ENCODE assay signal across 1 cellular context in the genomic region with DNA sequence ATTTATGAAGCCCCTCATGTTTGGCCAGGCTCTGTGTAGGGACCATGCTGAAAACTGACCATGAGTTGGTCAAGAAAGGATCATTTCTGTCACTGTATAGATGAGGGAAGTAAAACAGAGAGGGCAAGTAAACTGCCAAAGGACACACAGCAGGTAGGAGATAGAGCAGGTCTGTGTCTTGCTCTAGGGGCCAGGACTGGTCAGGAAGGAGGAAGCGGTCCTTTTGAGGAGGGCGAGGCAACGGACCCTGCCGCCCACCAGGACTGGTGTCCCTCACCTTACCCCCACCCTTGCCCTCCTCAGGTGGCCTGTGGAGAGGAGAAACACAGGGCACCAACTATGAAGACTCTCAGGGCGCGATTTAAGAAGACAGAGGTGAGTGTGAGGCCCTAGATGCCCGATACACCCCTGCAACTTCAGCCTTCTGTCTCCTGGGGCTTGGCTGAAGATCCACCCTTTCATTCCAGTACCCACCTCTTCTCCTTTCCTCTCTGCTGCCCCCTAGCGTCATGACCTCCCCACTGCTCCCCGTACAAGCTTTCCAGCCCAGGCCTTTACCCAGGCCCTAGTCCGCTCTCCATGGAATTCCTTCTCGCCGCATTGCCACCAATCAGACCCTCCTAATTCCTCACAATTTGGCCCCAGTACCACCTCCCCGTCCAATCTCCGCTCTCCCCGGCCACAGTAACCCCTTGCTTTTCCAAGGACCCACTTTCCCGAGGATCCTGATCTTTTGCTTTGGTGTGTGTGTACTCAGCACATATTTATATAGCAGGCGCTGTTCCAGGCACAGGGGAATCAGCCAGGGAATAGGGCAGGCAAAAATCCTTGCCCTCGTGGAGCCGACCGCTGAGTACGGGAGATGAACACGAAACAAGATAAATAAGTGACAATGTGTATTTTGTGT.
TF ChIP-seq lines count a peak whose summit lies in the region.

No MANE protein-coding gene starts in this region.

TF ChIP-seq in GM12878, 131 proteins besides CTCF, POLR2A, EP300 and RAD21 (continued from another document):
- TF ChIP-seq, protein P1, sequence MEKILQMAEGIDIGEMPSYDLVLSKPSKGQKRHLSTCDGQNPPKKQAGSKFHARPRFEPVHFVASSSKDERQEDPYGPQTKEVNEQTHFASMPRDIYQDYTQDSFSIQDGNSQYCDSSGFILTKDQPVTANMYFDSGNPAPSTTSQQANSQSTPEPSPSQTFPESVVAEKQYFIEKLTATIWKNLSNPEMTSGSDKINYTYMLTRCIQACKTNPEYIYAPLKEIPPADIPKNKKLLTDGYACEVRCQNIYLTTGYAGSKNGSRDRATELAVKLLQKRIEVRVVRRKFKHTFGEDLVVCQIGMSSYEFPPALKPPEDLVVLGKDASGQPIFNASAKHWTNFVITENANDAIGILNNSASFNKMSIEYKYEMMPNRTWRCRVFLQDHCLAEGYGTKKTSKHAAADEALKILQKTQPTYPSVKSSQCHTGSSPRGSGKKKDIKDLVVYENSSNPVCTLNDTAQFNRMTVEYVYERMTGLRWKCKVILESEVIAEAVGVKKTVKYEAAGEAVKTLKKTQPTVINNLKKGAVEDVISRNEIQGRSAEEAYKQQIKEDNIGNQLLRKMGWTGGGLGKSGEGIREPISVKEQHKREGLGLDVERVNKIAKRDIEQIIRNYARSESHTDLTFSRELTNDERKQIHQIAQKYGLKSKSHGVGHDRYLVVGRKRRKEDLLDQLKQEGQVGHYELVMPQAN (conservative IDR thresholded peaks at IDR 0.05), result no peak
- TF ChIP-seq, protein P2, sequence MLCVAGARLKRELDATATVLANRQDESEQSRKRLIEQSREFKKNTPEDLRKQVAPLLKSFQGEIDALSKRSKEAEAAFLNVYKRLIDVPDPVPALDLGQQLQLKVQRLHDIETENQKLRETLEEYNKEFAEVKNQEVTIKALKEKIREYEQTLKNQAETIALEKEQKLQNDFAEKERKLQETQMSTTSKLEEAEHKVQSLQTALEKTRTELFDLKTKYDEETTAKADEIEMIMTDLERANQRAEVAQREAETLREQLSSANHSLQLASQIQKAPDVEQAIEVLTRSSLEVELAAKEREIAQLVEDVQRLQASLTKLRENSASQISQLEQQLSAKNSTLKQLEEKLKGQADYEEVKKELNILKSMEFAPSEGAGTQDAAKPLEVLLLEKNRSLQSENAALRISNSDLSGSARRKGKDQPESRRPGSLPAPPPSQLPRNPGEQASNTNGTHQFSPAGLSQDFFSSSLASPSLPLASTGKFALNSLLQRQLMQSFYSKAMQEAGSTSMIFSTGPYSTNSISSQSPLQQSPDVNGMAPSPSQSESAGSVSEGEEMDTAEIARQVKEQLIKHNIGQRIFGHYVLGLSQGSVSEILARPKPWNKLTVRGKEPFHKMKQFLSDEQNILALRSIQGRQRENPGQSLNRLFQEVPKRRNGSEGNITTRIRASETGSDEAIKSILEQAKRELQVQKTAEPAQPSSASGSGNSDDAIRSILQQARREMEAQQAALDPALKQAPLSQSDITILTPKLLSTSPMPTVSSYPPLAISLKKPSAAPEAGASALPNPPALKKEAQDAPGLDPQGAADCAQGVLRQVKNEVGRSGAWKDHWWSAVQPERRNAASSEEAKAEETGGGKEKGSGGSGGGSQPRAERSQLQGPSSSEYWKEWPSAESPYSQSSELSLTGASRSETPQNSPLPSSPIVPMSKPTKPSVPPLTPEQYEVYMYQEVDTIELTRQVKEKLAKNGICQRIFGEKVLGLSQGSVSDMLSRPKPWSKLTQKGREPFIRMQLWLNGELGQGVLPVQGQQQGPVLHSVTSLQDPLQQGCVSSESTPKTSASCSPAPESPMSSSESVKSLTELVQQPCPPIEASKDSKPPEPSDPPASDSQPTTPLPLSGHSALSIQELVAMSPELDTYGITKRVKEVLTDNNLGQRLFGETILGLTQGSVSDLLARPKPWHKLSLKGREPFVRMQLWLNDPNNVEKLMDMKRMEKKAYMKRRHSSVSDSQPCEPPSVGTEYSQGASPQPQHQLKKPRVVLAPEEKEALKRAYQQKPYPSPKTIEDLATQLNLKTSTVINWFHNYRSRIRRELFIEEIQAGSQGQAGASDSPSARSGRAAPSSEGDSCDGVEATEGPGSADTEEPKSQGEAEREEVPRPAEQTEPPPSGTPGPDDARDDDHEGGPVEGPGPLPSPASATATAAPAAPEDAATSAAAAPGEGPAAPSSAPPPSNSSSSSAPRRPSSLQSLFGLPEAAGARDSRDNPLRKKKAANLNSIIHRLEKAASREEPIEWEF (IDR thresholded peaks at IDR 0.05; ENCODE audit: insufficient replicate concordance, low read depth, low read length), result no peak
- TF ChIP-seq HDGF (IDR thresholded peaks at IDR 0.05) (peak; percentile 44; the same call in 1 of the 2 replicates), MXI1 (IDR thresholded peaks at IDR 0.05; ENCODE audit: low read depth, low read length) (no peak), ZSCAN29 (IDR thresholded peaks at IDR 0.05) (no peak), CHD1 (IDR thresholded peaks at IDR 0.05; ENCODE audit: low read depth, low read length) (no peak), HDAC2 (IDR thresholded peaks at IDR 0.05) (no peak), SRF (IDR thresholded peaks at IDR 0.05; ENCODE audit: low read depth in 2 of 2, low read length in 2 of 2) (no peak), KDM1A (IDR thresholded peaks at IDR 0.05; ENCODE audit: borderline replicate concordance) (no peak), LARP7 (IDR thresholded peaks at IDR 0.05) (0 out of 2 replicates have a peak, but pooled peaks have one; percentile 26), CBX5 (IDR thresholded peaks at IDR 0.05; ENCODE audit: low read depth) (no peak), SP1 (IDR thresholded peaks at IDR 0.05; ENCODE audit: low read depth, low read length) (peak; percentile 13), STAT1 (conservative IDR thresholded peaks at IDR 0.05) (no peak), PML (IDR thresholded peaks at IDR 0.05; ENCODE audit: low read length) (no peak), ZNF274 (IDR thresholded peaks at IDR 0.05; ENCODE audit: insufficient read depth, insufficient read length) (no peak), IKZF1 (conservative IDR thresholded peaks at IDR 0.05) (peak; percentile 29; the same call in 1 of the 2 replicates), ZNF217 (IDR thresholded peaks at IDR 0.05) (peak; percentile 59; the same call in 1 of the 2 replicates), MTA2 (IDR thresholded peaks at IDR 0.05; ENCODE audit: low read depth) (no peak), PAX8 (IDR thresholded peaks at IDR 0.05) (no peak), CBX3 (IDR thresholded peaks at IDR 0.05; ENCODE audit: borderline replicate concordance, low read depth) (no peak), ZNF24 (IDR thresholded peaks at IDR 0.05) (no peak), RAD51 (IDR thresholded peaks at IDR 0.05) (no peak), FOXM1 (IDR thresholded peaks at IDR 0.05; ENCODE audit: low read depth, low read length) (no peak), JUND (IDR thresholded peaks at IDR 0.05; ENCODE audit: low read depth, low read length) (no peak), ZBED1 (IDR thresholded peaks at IDR 0.05; ENCODE audit: borderline replicate concordance) (no peak)
- TF ChIP-seq, protein P3, sequence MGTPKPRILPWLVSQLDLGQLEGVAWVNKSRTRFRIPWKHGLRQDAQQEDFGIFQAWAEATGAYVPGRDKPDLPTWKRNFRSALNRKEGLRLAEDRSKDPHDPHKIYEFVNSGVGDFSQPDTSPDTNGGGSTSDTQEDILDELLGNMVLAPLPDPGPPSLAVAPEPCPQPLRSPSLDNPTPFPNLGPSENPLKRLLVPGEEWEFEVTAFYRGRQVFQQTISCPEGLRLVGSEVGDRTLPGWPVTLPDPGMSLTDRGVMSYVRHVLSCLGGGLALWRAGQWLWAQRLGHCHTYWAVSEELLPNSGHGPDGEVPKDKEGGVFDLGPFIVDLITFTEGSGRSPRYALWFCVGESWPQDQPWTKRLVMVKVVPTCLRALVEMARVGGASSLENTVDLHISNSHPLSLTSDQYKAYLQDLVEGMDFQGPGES (IDR thresholded peaks at IDR 0.05), result no peak
- TF ChIP-seq, protein P4, sequence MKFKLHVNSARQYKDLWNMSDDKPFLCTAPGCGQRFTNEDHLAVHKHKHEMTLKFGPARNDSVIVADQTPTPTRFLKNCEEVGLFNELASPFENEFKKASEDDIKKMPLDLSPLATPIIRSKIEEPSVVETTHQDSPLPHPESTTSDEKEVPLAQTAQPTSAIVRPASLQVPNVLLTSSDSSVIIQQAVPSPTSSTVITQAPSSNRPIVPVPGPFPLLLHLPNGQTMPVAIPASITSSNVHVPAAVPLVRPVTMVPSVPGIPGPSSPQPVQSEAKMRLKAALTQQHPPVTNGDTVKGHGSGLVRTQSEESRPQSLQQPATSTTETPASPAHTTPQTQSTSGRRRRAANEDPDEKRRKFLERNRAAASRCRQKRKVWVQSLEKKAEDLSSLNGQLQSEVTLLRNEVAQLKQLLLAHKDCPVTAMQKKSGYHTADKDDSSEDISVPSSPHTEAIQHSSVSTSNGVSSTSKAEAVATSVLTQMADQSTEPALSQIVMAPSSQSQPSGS (IDR thresholded peaks at IDR 0.05; ENCODE audit: low read length), result no peak
